In genomic region chr7:107143875-107144274, GRCh38 we compare ENCODE assay signal across 5 cellular contexts. TPM values are rescaled to one million over a fixed set of nuclear protein-coding genes. Genes with fewer than 3 reads are reported as not detected.
DNase-seq lines count a peak whose midpoint lies in the region; ATAC-seq, FAIRE-seq and TF ChIP-seq lines count a peak whose summit lies in the region.
"Not testable (repeated sequence)": the region's sequence is repeated elsewhere in the genome, so short reads cannot be mapped to it uniquely, and the experiment has no call there.

No MANE protein-coding gene starts in this region.

- peaks cover 29% of the 10 kb centered on the region for H3K79me2 ChIP-seq in DOHH2 (ENCODE audit: control insufficient read depth, low read length)

- H4K20me1 ChIP-seq in DOHH2 (ENCODE audit: control insufficient read depth, insufficient read depth, low read depth, low read length): not testable (repeated sequence)

- not testable (repeated sequence) for TF ChIP-seq POLR2A in A549 (IDR thresholded peaks at IDR 0.05; ENCODE audit: low read length)

- H3K27ac ChIP-seq in A549; HEK293 (ENCODE audit: extremely low read depth, low read depth, low read length): not testable (repeated sequence)
- H3K27ac ChIP-seq in C4-2B: peak overlapping the region; percentile 40; the same call in 1 of the 2 replicates
- peak overlapping the region; percentile 86 for H3K27ac ChIP-seq in DOHH2 (ENCODE audit: low read depth, low read length)
- peak overlapping the region; percentile 41; the same call in 1 of the 2 replicates for H3K27ac ChIP-seq in VCaP

- POLR2A ChIA-PET in A549 (lab: Yijun Ruan, JAX); HEK293 (lab: Yijun Ruan, JAX): not testable (repeated sequence)

- DNase-seq in A549 (ENCODE audit: low read depth in 1 of 2, low spot score in 1 of 2): not testable (repeated sequence)

- H3K9me3 ChIP-seq in A549; DOHH2 (ENCODE audit: control insufficient read depth, insufficient read depth, low read length); HEK293 (ENCODE audit: control insufficient read depth, insufficient read depth, low read depth, low read length): not testable (repeated sequence)

- CTCF ChIA-PET in A549 (lab: Yijun Ruan, JAX): interaction anchor here (1.7 kb wide), 1 partner anchor 11 kb away, joined by 3 read pairs; no protein-coding TSS in a partner anchor
- CTCF ChIA-PET in HEK293 (lab: Yijun Ruan, JAX): not testable (repeated sequence)

- not testable (repeated sequence) for TF ChIP-seq RAD21 in A549 (conservative IDR thresholded peaks at IDR 0.05 in 1 of 2, IDR thresholded peaks at IDR 0.05 in 1 of 2)

- TF ChIP-seq EP300 in A549 (IDR thresholded peaks at IDR 0.05): not testable (repeated sequence)

- not testable (repeated sequence) for H3K4me1 ChIP-seq in A549; HEK293 (ENCODE audit: control insufficient read depth, insufficient read depth, low read length)
- peaks cover 88% of the 10 kb centered on the region for H3K4me1 ChIP-seq in DOHH2 (ENCODE audit: control insufficient read depth, low read length)

- H3K27me3 ChIP-seq in DOHH2 (ENCODE audit: control insufficient read depth, low read length): not testable (repeated sequence)

- peaks cover 40% of the 10 kb centered on the region for H3K36me3 ChIP-seq in DOHH2 (ENCODE audit: control insufficient read depth, low read length)
- H3K36me3 ChIP-seq in HEK293 (ENCODE audit: control insufficient read depth in 2 of 2, insufficient read depth in 1 of 2, low read length in 2 of 2): not testable (repeated sequence)

- peaks cover 41% of the 10 kb centered on the region for H3F3A ChIP-seq in DOHH2 (ENCODE audit: control insufficient read depth, insufficient read depth)

- not testable (repeated sequence) for H3K4me2 ChIP-seq in A549
- H3K4me2 ChIP-seq in DOHH2 (ENCODE audit: low read length): peak overlapping the region; percentile 59

- WGBS in A549 (ENCODE audit: missing lambda C conversion rate): 59% methylated on average over 5 of the region's 5 CpGs

- FAIRE-seq in A549 (lab: Jason Lieb, UNC): not testable (repeated sequence)

- not testable (repeated sequence) for ATAC-seq in A549

- H3K4me3 ChIP-seq in A549; HEK293 (ENCODE audit: low read depth, low read length): not testable (repeated sequence)
- peak overlapping the region; percentile 54 for H3K4me3 ChIP-seq in DOHH2 (ENCODE audit: low read length)

- not testable (repeated sequence) for TF ChIP-seq CTCF in A549 (IDR thresholded peaks at IDR 0.05); C4-2B (conservative IDR thresholded peaks at IDR 0.05); DOHH2 (IDR thresholded peaks at IDR 0.05; ENCODE audit: low read depth, low read length, poor library complexity, severe bottlenecking); HEK293 (tag by site-specific recombination; IDR thresholded peaks at IDR 0.05); VCaP (conservative IDR thresholded peaks at IDR 0.05)

- not testable (repeated sequence) for H3K9me2 ChIP-seq in DOHH2 (replicated peaks; ENCODE audit: control insufficient read depth, low read length)

TF ChIP-seq in A549, 52 proteins besides CTCF, POLR2A, EP300 and RAD21:
- TF ChIP-seq ZC3H11A (IDR thresholded peaks at IDR 0.05): peak; percentile 57
TF ChIP-seq in A549: peak in this region for 1; not testable (repeated sequence) for 51.

TF ChIP-seq in HEK293, 187 proteins besides CTCF, POLR2A, EP300 and RAD21 (continues in another document):
- peak; percentile 56 for TF ChIP-seq ZNF558 (tag by site-specific recombination; IDR thresholded peaks at IDR 0.05)
- TF ChIP-seq, protein P1, sequence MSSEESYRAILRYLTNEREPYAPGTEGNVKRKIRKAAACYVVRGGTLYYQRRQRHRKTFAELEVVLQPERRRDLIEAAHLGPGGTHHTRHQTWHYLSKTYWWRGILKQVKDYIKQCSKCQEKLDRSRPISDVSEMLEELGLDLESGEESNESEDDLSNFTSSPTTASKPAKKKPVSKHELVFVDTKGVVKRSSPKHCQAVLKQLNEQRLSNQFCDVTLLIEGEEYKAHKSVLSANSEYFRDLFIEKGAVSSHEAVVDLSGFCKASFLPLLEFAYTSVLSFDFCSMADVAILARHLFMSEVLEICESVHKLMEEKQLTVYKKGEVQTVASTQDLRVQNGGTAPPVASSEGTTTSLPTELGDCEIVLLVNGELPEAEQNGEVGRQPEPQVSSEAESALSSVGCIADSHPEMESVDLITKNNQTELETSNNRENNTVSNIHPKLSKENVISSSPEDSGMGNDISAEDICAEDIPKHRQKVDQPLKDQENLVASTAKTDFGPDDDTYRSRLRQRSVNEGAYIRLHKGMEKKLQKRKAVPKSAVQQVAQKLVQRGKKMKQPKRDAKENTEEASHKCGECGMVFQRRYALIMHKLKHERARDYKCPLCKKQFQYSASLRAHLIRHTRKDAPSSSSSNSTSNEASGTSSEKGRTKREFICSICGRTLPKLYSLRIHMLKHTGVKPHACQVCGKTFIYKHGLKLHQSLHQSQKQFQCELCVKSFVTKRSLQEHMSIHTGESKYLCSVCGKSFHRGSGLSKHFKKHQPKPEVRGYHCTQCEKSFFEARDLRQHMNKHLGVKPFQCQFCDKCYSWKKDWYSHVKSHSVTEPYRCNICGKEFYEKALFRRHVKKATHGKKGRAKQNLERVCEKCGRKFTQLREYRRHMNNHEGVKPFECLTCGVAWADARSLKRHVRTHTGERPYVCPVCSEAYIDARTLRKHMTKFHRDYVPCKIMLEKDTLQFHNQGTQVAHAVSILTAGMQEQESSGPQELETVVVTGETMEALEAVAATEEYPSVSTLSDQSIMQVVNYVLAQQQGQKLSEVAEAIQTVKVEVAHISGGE (tag by site-specific recombination; conservative IDR thresholded peaks at IDR 0.05; ENCODE audit: low read depth): peak; percentile 68
- peak; percentile 53 for TF ChIP-seq ZNF510 (tag by site-specific recombination; IDR thresholded peaks at IDR 0.05; ENCODE audit: insufficient replicate concordance)
- peak; percentile 27; the same call in 1 of the 2 replicates for TF ChIP-seq ZNF629 (tag by site-specific recombination; IDR thresholded peaks at IDR 0.05)
- 0 out of 2 replicates have a peak, but pooled peaks have one; percentile 29 for TF ChIP-seq ZNF433 (tag by site-specific recombination; IDR thresholded peaks at IDR 0.05; ENCODE audit: low read depth)
- TF ChIP-seq ZNF266 (tag by site-specific recombination; IDR thresholded peaks at IDR 0.05; ENCODE audit: low read depth): 0 out of 2 replicates have a peak, but pooled peaks have one; percentile 31
- TF ChIP-seq ZNF654 (tag by site-specific recombination; IDR thresholded peaks at IDR 0.05; ENCODE audit: low read depth): peak; percentile 29; the same call in 1 of the 2 replicates
- TF ChIP-seq ZNF555 (tag by site-specific recombination; conservative IDR thresholded peaks at IDR 0.05): peak; percentile 67
- TF ChIP-seq ZXDB (tag by site-specific recombination; IDR thresholded peaks at IDR 0.05): 0 out of 2 replicates have a peak, but pooled peaks have one; percentile 32
- peak; percentile 77 for TF ChIP-seq ZNF518A (tag by site-specific recombination; conservative IDR thresholded peaks at IDR 0.05; ENCODE audit: low read depth)
- TF ChIP-seq ZBTB8A (tag by site-specific recombination; IDR thresholded peaks at IDR 0.05): peak; percentile 42; the same call in 1 of the 2 replicates
- TF ChIP-seq ZNF560 (tag by site-specific recombination; IDR thresholded peaks at IDR 0.05; ENCODE audit: borderline replicate concordance): peak; percentile 68; the same call in 1 of the 2 replicates
- TF ChIP-seq ZNF623 (tag by site-specific recombination; IDR thresholded peaks at IDR 0.05): peak; percentile 58
- peak; percentile 84 for TF ChIP-seq ZNF394 (tag by site-specific recombination; IDR thresholded peaks at IDR 0.05; ENCODE audit: borderline replicate concordance)

RNA-seq across cellular contexts. Expression of gene HBP1, which starts 24.9 kb away (rescaled TPM):
- polyA plus RNA-seq in A549 (2011; rRNA removed) (52.4 and 60.1 TPM in 2 replicates), A549 (2017; fragmentation: RNase III; extraction: RNeasy Plus Mini Kit Qiagen cat#74134 plus additional on column Dnase treatment) (20.1 to 30.4 TPM (median 28.9 TPM) in 3 replicates)
- 7.5 and 10.3 TPM in 2 replicates for polyA plus RNA-seq in A549 (2012; cell fraction: cytosol; rRNA removed)
- 11.1 and 20.2 TPM in 2 replicates for polyA plus RNA-seq in A549 (2012; cell fraction: nucleus; rRNA removed)
- 36.2 and 36.6 TPM in 2 replicates for polyA minus RNA-seq in A549 (2011; rRNA and poly(A)+ RNA removed)
